In genomic region chr10:96124230-96125141, GRCh38 we compare ENCODE assay signal across 8 cellular contexts. TPM values are rescaled to one million over a fixed set of nuclear protein-coding genes. Genes with fewer than 3 reads are reported as not detected.
A peak's percentile ranks its signal among the peaks of the same experiment; 100 is the strongest.
DNase-seq lines count a peak whose midpoint lies in the region; ATAC-seq and TF ChIP-seq lines count a peak whose summit lies in the region.

No MANE protein-coding gene starts in this region.

- TF ChIP-seq EP300 in neural cell (conservative IDR thresholded peaks at IDR 0.05; ENCODE audit: poor library complexity, severe bottlenecking) (no peak), ovary (IDR thresholded peaks at IDR 0.05) (no peak)

- H3K9ac ChIP-seq in neural cell (ENCODE audit: low read length) = no peak overlapping the region

- H3K79me2 ChIP-seq in neural cell (replicated peaks; ENCODE audit: insufficient read depth, low read length) = no peaks in the 10 kb centered on the region

- no peaks in the 10 kb centered on the region for H3F3A ChIP-seq in neural cell (ENCODE audit: insufficient read depth, low read length, poor library complexity, severe bottlenecking)

- no peak for TF ChIP-seq CTCF in neural cell (IDR thresholded peaks at IDR 0.05; ENCODE audit: poor library complexity, severe bottlenecking)
- no peak for TF ChIP-seq CTCF in ovary (IDR thresholded peaks at IDR 0.05)

- WGBS in ectodermal cell, 2 experiments = 12 to 13% methylated on average over 4 of the region's 4 CpGs
- WGBS in ovary, 3 donors = 11 to 17% (median 17%) methylated on average over 4 of the region's 4 CpGs

- intact Hi-C loops in ovary (cut with DNase I) = loop anchor here in 1 of 4 donors (5.0 kb wide), 1 partner anchor 32 kb away; no protein-coding TSS in a partner anchor

- H3K4me3 ChIP-seq in ectodermal cell (ENCODE audit: insufficient read depth, low read depth, low read length) (peak overlapping the region; percentile 30), neural cell (ENCODE audit: low read length) (peak overlapping the region; percentile 51), ovary (no peak overlapping the region)

- ATAC-seq in GM21423 (IDR thresholded peaks at IDR 0.05; ENCODE audit: unreplicated experiment) = no peak

- H3K4me2 ChIP-seq in neural cell (ENCODE audit: low read length) = no peak overlapping the region

- H3K9me2 ChIP-seq in neural cell (ENCODE audit: insufficient read depth, low read length) = no peaks in the 10 kb centered on the region

- H3K27me3 ChIP-seq in ectodermal cell (ENCODE audit: control insufficient read depth, insufficient read depth, low read length, poor library complexity, severe bottlenecking) (peaks cover 3% of the 10 kb centered on the region), neural cell (ENCODE audit: insufficient read depth, low read depth, low read length) (no peaks in the 10 kb centered on the region), ovary (no peaks in the 10 kb centered on the region)

- no peak for TF ChIP-seq RAD21 in neural cell (conservative IDR thresholded peaks at IDR 0.05)

- H2AFZ ChIP-seq in neural cell (ENCODE audit: low read depth, low read length) = no peak overlapping the region

- no peaks in the 10 kb centered on the region for H4K20me1 ChIP-seq in neural cell (ENCODE audit: insufficient read depth)

- H3K27ac ChIP-seq in ectodermal cell (ENCODE audit: insufficient read depth, low read depth, low read length, poor library complexity, severe bottlenecking) (no peak overlapping the region), neural cell (ENCODE audit: low read length) (no peak overlapping the region), ovary (no peak overlapping the region)

- peak; percentile 67 for DNase-seq in DMS 273 (lab: John Stamatoyannopoulos, UW; ENCODE audit: unreplicated experiment)
- DNase-seq in DMS 273 treated with DMSO at 0.1 percent for 48 hours (lab: John Stamatoyannopoulos, UW) = no peak
- peak; percentile 55 for DNase-seq in NCI-H82 (lab: John Stamatoyannopoulos, UW)
- DNase-seq in T-helper 2 cell = no peak
- DNase-seq in ovary = no peak

- no peak for TF ChIP-seq POLR2A in ovary (IDR thresholded peaks at IDR 0.05)

- H3K4me1 ChIP-seq in ectodermal cell (ENCODE audit: control insufficient read depth, insufficient read depth, low read length) = no peaks in the 10 kb centered on the region
- peaks cover 3% of the 10 kb centered on the region for H3K4me1 ChIP-seq in ovary (ENCODE audit: insufficient read depth)

- H3K9me3 ChIP-seq in ectodermal cell (ENCODE audit: control insufficient read depth, low read length) (no peaks in the 10 kb centered on the region), neural cell (ENCODE audit: low read length) (no peaks in the 10 kb centered on the region), ovary (no peaks in the 10 kb centered on the region)

- H3K36me3 ChIP-seq in ectodermal cell (ENCODE audit: control insufficient read depth, insufficient read depth, low read length) = no peaks in the 10 kb centered on the region
- no peaks in the 10 kb centered on the region for H3K36me3 ChIP-seq in neural cell (ENCODE audit: insufficient read depth, low read length)
- no peaks in the 10 kb centered on the region for H3K36me3 ChIP-seq in ovary

TF ChIP-seq in neural cell, 6 proteins besides CTCF, POLR2A, EP300 and RAD21:
- TF ChIP-seq, protein P1, sequence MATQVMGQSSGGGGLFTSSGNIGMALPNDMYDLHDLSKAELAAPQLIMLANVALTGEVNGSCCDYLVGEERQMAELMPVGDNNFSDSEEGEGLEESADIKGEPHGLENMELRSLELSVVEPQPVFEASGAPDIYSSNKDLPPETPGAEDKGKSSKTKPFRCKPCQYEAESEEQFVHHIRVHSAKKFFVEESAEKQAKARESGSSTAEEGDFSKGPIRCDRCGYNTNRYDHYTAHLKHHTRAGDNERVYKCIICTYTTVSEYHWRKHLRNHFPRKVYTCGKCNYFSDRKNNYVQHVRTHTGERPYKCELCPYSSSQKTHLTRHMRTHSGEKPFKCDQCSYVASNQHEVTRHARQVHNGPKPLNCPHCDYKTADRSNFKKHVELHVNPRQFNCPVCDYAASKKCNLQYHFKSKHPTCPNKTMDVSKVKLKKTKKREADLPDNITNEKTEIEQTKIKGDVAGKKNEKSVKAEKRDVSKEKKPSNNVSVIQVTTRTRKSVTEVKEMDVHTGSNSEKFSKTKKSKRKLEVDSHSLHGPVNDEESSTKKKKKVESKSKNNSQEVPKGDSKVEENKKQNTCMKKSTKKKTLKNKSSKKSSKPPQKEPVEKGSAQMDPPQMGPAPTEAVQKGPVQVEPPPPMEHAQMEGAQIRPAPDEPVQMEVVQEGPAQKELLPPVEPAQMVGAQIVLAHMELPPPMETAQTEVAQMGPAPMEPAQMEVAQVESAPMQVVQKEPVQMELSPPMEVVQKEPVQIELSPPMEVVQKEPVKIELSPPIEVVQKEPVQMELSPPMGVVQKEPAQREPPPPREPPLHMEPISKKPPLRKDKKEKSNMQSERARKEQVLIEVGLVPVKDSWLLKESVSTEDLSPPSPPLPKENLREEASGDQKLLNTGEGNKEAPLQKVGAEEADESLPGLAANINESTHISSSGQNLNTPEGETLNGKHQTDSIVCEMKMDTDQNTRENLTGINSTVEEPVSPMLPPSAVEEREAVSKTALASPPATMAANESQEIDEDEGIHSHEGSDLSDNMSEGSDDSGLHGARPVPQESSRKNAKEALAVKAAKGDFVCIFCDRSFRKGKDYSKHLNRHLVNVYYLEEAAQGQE (IDR thresholded peaks at IDR 0.05; ENCODE audit: borderline replicate concordance) = no peak
- TF ChIP-seq EZH2 (IDR thresholded peaks at IDR 0.05; ENCODE audit: borderline replicate concordance, insufficient read depth, low read length, poor library complexity, severe bottlenecking) (no peak), SMC3 (conservative IDR thresholded peaks at IDR 0.05; ENCODE audit: poor library complexity) (no peak), TAF1 (IDR thresholded peaks at IDR 0.05; ENCODE audit: low read depth) (no peak), MXI1 (conservative IDR thresholded peaks at IDR 0.05; ENCODE audit: poor library complexity, severe bottlenecking) (no peak), POLR2AphosphoS5 (IDR thresholded peaks at IDR 0.05) (peak; percentile 39)

RNA-seq across cellular contexts. Expression of gene ZNF518A, which starts 5.6 kb away (rescaled TPM):
- polyA plus RNA-seq in ectodermal cell (2013, experiment 1 of 4) = 26.3 TPM
- polyA plus RNA-seq in ectodermal cell (2013, experiment 2 of 4) = 32.1 TPM
- polyA plus RNA-seq in ectodermal cell (2013, experiment 3 of 4) = 28.1 TPM
- polyA plus RNA-seq in ectodermal cell (2013, experiment 4 of 4) = 32.8 TPM
- 51.0 and 56.7 TPM in 2 replicates for polyA plus RNA-seq in neural cell
- polyA minus RNA-seq in neural cell = 93.0 and 107 TPM in 2 replicates
- total RNA-seq in ovary = 10 to 100 TPM; 14.2 to 31.7 (median 17.5) TPM
- 10 to 100 TPM in 1 of 2 donors, 1 to 10 TPM in 1; 4.5 to 10.5 TPM for polyA plus RNA-seq in ovary

Comparison
In these comparisons a context has a peak if more than half of its experiments do, and no peak if none do; other contexts are left out.
1. DNase-seq: peak in DMS 273 (single experiment) and NCI-H82 (single experiment); none in DMS 273 treated with DMSO at 0.1 percent for 48 hours (single experiment), T-helper 2 cell (0 of 5) and ovary (0 of 5).